Comparison of ENCODE assay signal across 8 cellular contexts in genomic region chr2:119641562-119642258, GRCh38. TPM values are rescaled to one million over a fixed set of nuclear protein-coding genes. Genes with fewer than 3 reads are reported as not detected.
A peak's percentile ranks its signal among the peaks of the same experiment; 100 is the strongest.
DNase-seq lines count a peak whose midpoint lies in the region; ATAC-seq and TF ChIP-seq lines count a peak whose summit lies in the region.

No MANE protein-coding gene starts in this region.

- peaks cover 12% of the 10 kb centered on the region for H3K4me1 Mint-ChIP-seq in chondrocyte (ENCODE audit: low read depth)

- peaks cover 27% of the 10 kb centered on the region for H3K27me3 Mint-ChIP-seq in chondrocyte (ENCODE audit: low read depth)

- no peak overlapping the region for H3K27ac Mint-ChIP-seq in chondrocyte (ENCODE audit: unreplicated experiment)

- DNase-seq in Ammon's horn (ENCODE audit: low spot score): peak; percentile 94
- DNase-seq in NCI-H460 (ENCODE audit: extremely low read depth, low read depth): peak; percentile 74
- peak; percentile 83 for DNase-seq in activated CD4-positive, alpha-beta T cell treated with anti-CD3 and anti-CD28 coated beads for 48 hours
- DNase-seq in chondrocyte (ENCODE audit: low spot score): no peak
- DNase-seq in left lobe of liver (ENCODE audit: low spot score): peak; percentile 71
- DNase-seq in stimulated activated CD4-positive, alpha-beta T cell treated with anti-CD3 and anti-CD28 coated beads, Interleukin-4, amount 100 ng/mL, for 4 hours: peak; percentile 68 to 70

- no peak overlapping the region for H3K4me3 Mint-ChIP-seq in chondrocyte (ENCODE audit: unreplicated experiment)

- peak; percentile 95 for ATAC-seq in GM19025 (IDR thresholded peaks at IDR 0.05; ENCODE audit: low read depth, unreplicated experiment)
- ATAC-seq in HG03175 (IDR thresholded peaks at IDR 0.05; ENCODE audit: unreplicated experiment): peak; percentile 97
- ATAC-seq in left lobe of liver: peak; percentile 100

- TF ChIP-seq CTCF in chondrocyte (IDR thresholded peaks at IDR 0.05): peak; percentile 93

- no peaks in the 10 kb centered on the region for H3K9me3 Mint-ChIP-seq in chondrocyte (ENCODE audit: low read depth)

- H3K36me3 Mint-ChIP-seq in chondrocyte (ENCODE audit: low read depth): no peaks in the 10 kb centered on the region

RNA-seq across cellular contexts. Expression of gene TMEM177, which starts 37.3 kb away (rescaled TPM):
- total RNA-seq in NCI-H460 (2014; rRNA removed; shearing (Covaris generic)): 14.5 and 18.5 TPM in 2 replicates
- 24.9 and 31.8 TPM in 2 replicates for polyA plus RNA-seq in NCI-H460 (2014; cell fraction: nucleus; rRNA removed)
- total RNA-seq in chondrocyte (6.8 to 7.8 TPM (median 7.0 TPM) in 3 replicates), left lobe of liver (18.4 TPM)
